In genomic region chr2:96815326-96816126, GRCh38 we compare ENCODE assay signal across 8 cellular contexts. TPM values are rescaled to one million over a fixed set of nuclear protein-coding genes. Genes with fewer than 3 reads are reported as not detected.
DNase-seq lines count a peak whose midpoint lies in the region; ATAC-seq and TF ChIP-seq lines count a peak whose summit lies in the region.

No MANE protein-coding gene starts in this region.

- peaks cover 12% of the 10 kb centered on the region for H3K4me1 ChIP-seq in SJCRH30
- H3K4me1 ChIP-seq in mononuclear cell (ENCODE audit: insufficient read depth, low read length) = peaks cover 41% of the 10 kb centered on the region
- H3K4me1 ChIP-seq in upper lobe of right lung = peaks cover 41% of the 10 kb centered on the region

- peak; percentile 37 for DNase-seq in ACHN
- DNase-seq in EL = peak; percentile 33
- peak in 1 of 2 experiments; percentile 37 for DNase-seq in SJCRH30
- peak; percentile 31 for DNase-seq in dermis blood vessel endothelial cell
- DNase-seq in upper lobe of right lung = no peak
- DNase-seq in SKM-1 (lab: John Stamatoyannopoulos, UW; ENCODE audit: unreplicated experiment) = no peak

- H3K9me3 ChIP-seq in SJCRH30 (replicated peaks) (no peaks in the 10 kb centered on the region), mononuclear cell (ENCODE audit: low read depth, low read length) (no peaks in the 10 kb centered on the region), upper lobe of right lung (no peaks in the 10 kb centered on the region)

- intact Hi-C loops in upper lobe of right lung (cut with DNase I) = no loop called here

- in situ Hi-C loops in ACHN (cut with HindIII; ENCODE audit: low pct_ligation_motif_present, low pct_unique_long_range_greater_than_20kb, low sequenced_read_pairs) = no loop called here

- no peak overlapping the region for H3K27ac ChIP-seq in SJCRH30
- peak overlapping the region; percentile 87 for H3K27ac ChIP-seq in upper lobe of right lung

- no peak for TF ChIP-seq CTCF in upper lobe of right lung (IDR thresholded peaks at IDR 0.05)

- peak overlapping the region; percentile 89 for H3K4me3 ChIP-seq in SJCRH30
- H3K4me3 ChIP-seq in mononuclear cell (ENCODE audit: low read length) = peak overlapping the region; percentile 77
- H3K4me3 ChIP-seq in upper lobe of right lung = peak overlapping the region; percentile 80

- H3K36me3 ChIP-seq in SJCRH30 (no peaks in the 10 kb centered on the region), upper lobe of right lung (no peaks in the 10 kb centered on the region)

- H3K27me3 ChIP-seq in SJCRH30 (no peaks in the 10 kb centered on the region), mononuclear cell (ENCODE audit: insufficient read depth, low read length) (no peaks in the 10 kb centered on the region), upper lobe of right lung (no peaks in the 10 kb centered on the region)

- ATAC-seq in HG03342 (IDR thresholded peaks at IDR 0.05; ENCODE audit: unreplicated experiment) (peak; percentile 5), upper lobe of right lung (no peak)

RNA-seq across cellular contexts. Expression of gene CNNM3, which starts 0.5 kb away (rescaled TPM):
- 9.1 and 9.3 TPM in 2 replicates for total RNA-seq in SJCRH30 (2014; rRNA removed; shearing (Covaris generic))
- 14.0 and 24.9 TPM in 2 replicates for total RNA-seq in dermis blood vessel endothelial cell
- total RNA-seq in mononuclear cell = 15.6 TPM
- 34.1 TPM for total RNA-seq in upper lobe of right lung

RNA-seq across cellular contexts. Expression of gene ANKRD23, which starts 28.3 kb away (rescaled TPM):
- 0.58 and 1.1 TPM in 2 replicates for total RNA-seq in SJCRH30 (2014; rRNA removed; shearing (Covaris generic))
- total RNA-seq in dermis blood vessel endothelial cell (1.1 and 1.5 TPM in 2 replicates), mononuclear cell (2.2 TPM), upper lobe of right lung (1.7 TPM)

RNA-seq across cellular contexts. Expression of gene ANKRD39, which starts 42.3 kb away (rescaled TPM):
- total RNA-seq in SJCRH30 (2014; rRNA removed; shearing (Covaris generic)) = 7.7 and 7.8 TPM in 2 replicates
- total RNA-seq in dermis blood vessel endothelial cell (6.8 and 8.0 TPM in 2 replicates), mononuclear cell (4.3 TPM), upper lobe of right lung (8.6 TPM)

RNA-seq across cellular contexts. Expression of gene SEMA4C, which starts 54.4 kb away (rescaled TPM):
- 41.3 and 49.4 TPM in 2 replicates for total RNA-seq in SJCRH30 (2014; rRNA removed; shearing (Covaris generic))
- total RNA-seq in dermis blood vessel endothelial cell (39.7 and 40.3 TPM in 2 replicates), mononuclear cell (7.5 TPM), upper lobe of right lung (37.7 TPM)

RNA-seq across cellular contexts. Expression of gene CNNM4, which starts 54.8 kb away (rescaled TPM):
- 3.7 and 4.3 TPM in 2 replicates for total RNA-seq in SJCRH30 (2014; rRNA removed; shearing (Covaris generic))
- total RNA-seq in dermis blood vessel endothelial cell = 2.4 and 3.2 TPM in 2 replicates
- 5.5 TPM for total RNA-seq in mononuclear cell
- 15.0 TPM for total RNA-seq in upper lobe of right lung

Comparison
In these comparisons a context has a peak if more than half of its experiments do, and no peak if none do; other contexts are left out.
1. DNase-seq: peak in ACHN (single experiment), EL (single experiment) and dermis blood vessel endothelial cell (single experiment); none in upper lobe of right lung (single experiment) and SKM-1 (single experiment).
2. Peak in every context shown above with its lines, with median percentiles within 50 percentile points of each other: H3K4me3 ChIP-seq.